20 cellular contexts compared by ENCODE assay signal in the genomic region with DNA sequence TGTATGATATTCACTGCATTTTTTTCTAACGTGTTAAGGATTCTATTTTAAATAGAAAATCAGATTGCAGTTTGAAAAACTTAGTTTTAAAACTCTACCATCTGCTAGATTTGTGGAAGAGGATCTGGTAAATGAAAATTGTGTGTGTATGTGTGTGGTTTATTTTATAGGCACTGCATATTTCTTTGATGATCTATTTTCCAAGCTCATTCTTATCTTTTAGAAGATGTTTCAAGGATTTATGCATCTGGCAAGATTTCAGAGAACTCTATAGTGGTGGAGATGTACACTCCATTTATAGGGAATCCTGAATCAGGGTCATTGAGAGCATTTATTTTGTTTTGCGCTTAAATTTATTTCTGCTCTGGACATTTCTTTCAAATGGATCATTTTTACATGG.
DNase-seq lines count a peak whose midpoint lies in the region; ATAC-seq and TF ChIP-seq lines count a peak whose summit lies in the region.
"Had no signal": no experiment of that assay in that cellular context is flagged by ENCODE, and none has a peak within 500 bp of the region (broad histone marks: within the 10 kb centered on the region; RNA-seq: fewer than 3 reads in every experiment).

No MANE protein-coding gene starts in this region.

- TF ChIP-seq CTCF in H9 (conservative IDR thresholded peaks at IDR 0.05) = no peak
- TF ChIP-seq CTCF in PC-3 (conservative IDR thresholded peaks at IDR 0.05; ENCODE audit: low read depth, low read length) = no peak
- no peak for TF ChIP-seq CTCF in progenitor cell of endocrine pancreas (IDR thresholded peaks at IDR 0.05; ENCODE audit: unreplicated experiment)
- TF ChIP-seq CTCF in RWPE1 (conservative IDR thresholded peaks at IDR 0.05; ENCODE audit: low read depth) = no peak

- H2BK5ac ChIP-seq in H9 (ENCODE audit: insufficient read length, low read length) = no peak overlapping the region

- BruUV-seq in PC-3 (replicated peaks; lab: Mats Ljungman, UMichigan) = no TSS peak

- H2AFZ ChIP-seq in H9 (ENCODE audit: low read length) (no peak overlapping the region), PC-3 (ENCODE audit: low read length) (no peak overlapping the region)

- H3K23ac ChIP-seq in H9 (ENCODE audit: insufficient read length, low read depth, low read length) = no peak overlapping the region

- H3K4ac ChIP-seq in H9 (ENCODE audit: low read depth, low read length) = no peak overlapping the region

- H3K9me3 Mint-ChIP-seq in H9 (no peaks in the 10 kb centered on the region), progenitor cell of endocrine pancreas (ENCODE audit: low read depth) (no peaks in the 10 kb centered on the region)
- H3K9me3 Mint-ChIP-seq in stimulated activated memory B cell treated with anti-CD40 and anti-IgM and Interleukin-4, amounts not matched to agents 10 μg/mL and 1 μg/mL and 100 μg/mL, for 72 hours = no peaks in the 10 kb centered on the region
- H3K9me3 Mint-ChIP-seq: endodermal cell, natural killer cell had no signal

- H3K23me2 ChIP-seq in H9 (ENCODE audit: insufficient read length, low read depth, low read length, poor library complexity, severe bottlenecking) = no peaks in the 10 kb centered on the region

- POLR2A ChIA-PET in PC-3 (lab: Charles Lee; ENCODE audit: unreplicated experiment) (no interaction called here), RWPE1 (lab: Yijun Ruan, JAX; ENCODE audit: low non-redundant PET) (no interaction called here)

- peak overlapping the region; percentile 19 for H3K4me3 ChIP-seq in PC-3 (ENCODE audit: low read length)
- H3K4me3 ChIP-seq: heart right ventricle, skin epidermis, upper lobe of right lung had no signal

- H3K4me3 Mint-ChIP-seq in H9 (no peak overlapping the region), progenitor cell of endocrine pancreas (ENCODE audit: low read depth) (no peak overlapping the region)
- no peak overlapping the region for H3K4me3 Mint-ChIP-seq in stimulated activated memory B cell treated with anti-CD40 and anti-IgM and Interleukin-4, amounts not matched to agents 10 μg/mL and 1 μg/mL and 100 μg/mL, for 72 hours
- H3K4me3 Mint-ChIP-seq: activated naive CD8-positive, alpha-beta T cell; endodermal cell; memory B cell; natural killer cell had no signal

- H3K36me3 ChIP-seq in PC-3 (ENCODE audit: low read depth, low read length) = peaks cover 18% of the 10 kb centered on the region; the same call in 1 of the 2 replicates
- H3K36me3 ChIP-seq: BE2C, heart right ventricle, upper lobe of right lung had no signal

- H3K79me2 ChIP-seq in H9 (ENCODE audit: insufficient read depth, low read length) (no peaks in the 10 kb centered on the region), PC-3 (ENCODE audit: low read length) (peaks cover 93% of the 10 kb centered on the region)

- no CpG with 5 or more reads among the region's 2 CpGs for WGBS in H9 (ENCODE audit: extremely low coverage, insufficient read length, low lambda C conversion rate)

- H2BK20ac ChIP-seq in H9 (ENCODE audit: low read depth, low read length, poor library complexity, severe bottlenecking) = no peak overlapping the region

- peaks cover 43% of the 10 kb centered on the region for H3F3A ChIP-seq in PC-3 (ENCODE audit: low read length, unreplicated experiment)

- no peak overlapping the region for H3K56ac ChIP-seq in H9 (ENCODE audit: insufficient read length, low read depth, low read length)

- DNase-seq in H9 (no peak), PC-3 (peak; percentile 64), epithelial cell of prostate (ENCODE audit: low read depth, low spot score) (no peak), progenitor cell of endocrine pancreas (ENCODE audit: low spot score, unreplicated experiment) (no peak), erythroblast (lab: John Stamatoyannopoulos, UW) (no peak), RWPE1 (ENCODE audit: low spot score) (no peak), DMS53 treated with DMSO at 0.1 percent for 48 hours (lab: John Stamatoyannopoulos, UW; ENCODE audit: unreplicated experiment) (no peak)
- DNase-seq: BE2C; endodermal cell; heart right ventricle; kidney; natural killer cell; NCI-H1417 treated with DMSO at 0.1 percent for 48 hours; OCI-M1; stimulated activated CD4-positive, alpha-beta T cell treated with anti-CD3 and anti-CD28 coated beads, Interleukin-2, amount 100 ng/mL, for 48 hours; upper lobe of right lung had no signal

- no peak overlapping the region for H3K18ac ChIP-seq in H9 (ENCODE audit: insufficient read length, low read depth, low read length)

- H3K4me1 Mint-ChIP-seq in H9 (peaks cover 78 to 86% of the 10 kb centered on the region in 2 experiments), progenitor cell of endocrine pancreas (ENCODE audit: low read depth) (peaks cover 75% of the 10 kb centered on the region)
- no peaks in the 10 kb centered on the region for H3K4me1 Mint-ChIP-seq in stimulated activated memory B cell treated with anti-CD40 and anti-IgM and Interleukin-4, amounts not matched to agents 10 μg/mL and 1 μg/mL and 100 μg/mL, for 72 hours
- H3K4me1 Mint-ChIP-seq: memory B cell had no signal

- no peaks in the 10 kb centered on the region for H3K9me2 ChIP-seq in PC-3 (replicated peaks; ENCODE audit: low read length)

- H3K79me1 ChIP-seq in H9 (ENCODE audit: insufficient read depth, low read depth, low read length, poor library complexity, severe bottlenecking) = no peaks in the 10 kb centered on the region

- no peaks in the 10 kb centered on the region for H3K27me3 Mint-ChIP-seq in H9 (ENCODE audit: low read depth)
- no peaks in the 10 kb centered on the region for H3K27me3 Mint-ChIP-seq in progenitor cell of endocrine pancreas
- peaks cover 50% of the 10 kb centered on the region for H3K27me3 Mint-ChIP-seq in stimulated activated memory B cell treated with anti-CD40 and anti-IgM and Interleukin-4, amounts not matched to agents 10 μg/mL and 1 μg/mL and 100 μg/mL, for 72 hours

- no peak overlapping the region for H3T11ph ChIP-seq in H9 (ENCODE audit: low read length)

- H4K20me1 ChIP-seq in H9 (ENCODE audit: control insufficient read depth, insufficient read depth, insufficient read length) (no peaks in the 10 kb centered on the region), PC-3 (ENCODE audit: low read length) (peaks cover 76% of the 10 kb centered on the region)

- no peak overlapping the region for H2BK120ac ChIP-seq in H9 (ENCODE audit: low read depth, low read length, poor library complexity, severe bottlenecking)

- H2BK15ac ChIP-seq in H9 (ENCODE audit: low read depth, low read length) = no peak overlapping the region

- H3K4me2 ChIP-seq in H9 (ENCODE audit: insufficient read depth, insufficient read length, low read length) (no peak overlapping the region), PC-3 (ENCODE audit: low read length) (peak overlapping the region; percentile 62)

- H3K27ac Mint-ChIP-seq in H9 = peak overlapping the region in 2 of 3 experiments; percentile 21 to 99; a peak in 4 of 7 replicates
- peak overlapping the region; percentile 96 for H3K27ac Mint-ChIP-seq in progenitor cell of endocrine pancreas
- no peak overlapping the region for H3K27ac Mint-ChIP-seq in stimulated activated memory B cell treated with anti-CD40 and anti-IgM and Interleukin-4, amounts not matched to agents 10 μg/mL and 1 μg/mL and 100 μg/mL, for 72 hours
- H3K27ac Mint-ChIP-seq: activated naive CD8-positive, alpha-beta T cell; endodermal cell; memory B cell; natural killer cell had no signal

- H3K4me1 ChIP-seq in H9 (ENCODE audit: insufficient read depth, low read length) (peaks cover 30% of the 10 kb centered on the region), PC-3 (ENCODE audit: insufficient read depth, low read length) (peaks cover 81% of the 10 kb centered on the region)
- H3K4me1 ChIP-seq: BE2C had no signal

- H2BK12ac ChIP-seq in H9 (ENCODE audit: insufficient read length, low read depth, low read length) = no peak overlapping the region

- no peak overlapping the region for H3K27ac ChIP-seq in H9 (ENCODE audit: insufficient read length, low read depth, low read length)
- peak overlapping the region; percentile 95 for H3K27ac ChIP-seq in PC-3 (ENCODE audit: low read length)
- H3K27ac ChIP-seq in epithelial cell of prostate = peak overlapping the region; percentile 76
- H3K27ac ChIP-seq in RWPE1 = no peak overlapping the region
- H3K27ac ChIP-seq: heart right ventricle, upper lobe of right lung had no signal

- no peaks in the 10 kb centered on the region for H3K27me3 ChIP-seq in H9 (ENCODE audit: insufficient read depth, low read length)
- H3K27me3 ChIP-seq in PC-3 (ENCODE audit: low read length) = no peaks in the 10 kb centered on the region
- H3K27me3 ChIP-seq: heart right ventricle, upper lobe of right lung had no signal

- intact Hi-C loops in PC-3 (cut with micrococcal nuclease) = loop anchor here (5.0 kb wide), 2 partner anchors 143 to 292 kb away; no protein-coding TSS in a partner anchor

- no peak overlapping the region for H4K5ac ChIP-seq in H9 (ENCODE audit: insufficient read length, low read depth, low read length)

- H3K9me3 ChIP-seq in H9 (ENCODE audit: control insufficient read depth, low read depth, low read length) (no peaks in the 10 kb centered on the region), PC-3 (ENCODE audit: low read length) (no peaks in the 10 kb centered on the region)
- H3K9me3 ChIP-seq: BE2C, heart right ventricle, upper lobe of right lung had no signal

- CTCF ChIA-PET in PC-3 (lab: Charles Lee) (no interaction called here), RWPE1 (lab: Yijun Ruan, JAX) (no interaction called here)

- H3K14ac ChIP-seq in H9 (ENCODE audit: insufficient read depth, low read length) = no peak overlapping the region

- H3K9ac ChIP-seq in H9 (ENCODE audit: extremely low read depth, insufficient read length, low read length) (no peak overlapping the region), PC-3 (ENCODE audit: low read length) (peak overlapping the region; percentile 81)

- TF ChIP-seq POLR2A in erythroblast (IDR thresholded peaks at IDR 0.05; ENCODE audit: low read length) = no peak

- no peak for ATAC-seq in PC-3
- ATAC-seq in stimulated activated memory B cell treated with anti-CD40 and anti-IgM and Interleukin-4, amounts not matched to agents 10 μg/mL and 1 μg/mL and 100 μg/mL, for 72 hours = no peak
- ATAC-seq: heart right ventricle, natural killer cell, upper lobe of right lung had no signal

- no peaks in the 10 kb centered on the region; a peak in 1 of 7 replicates for H3K36me3 Mint-ChIP-seq in H9 (ENCODE audit: insufficient read depth in 1 of 3, low read depth in 3 of 3)
- peaks cover 4% of the 10 kb centered on the region for H3K36me3 Mint-ChIP-seq in progenitor cell of endocrine pancreas (ENCODE audit: insufficient read depth)
- H3K36me3 Mint-ChIP-seq in stimulated activated memory B cell treated with anti-CD40 and anti-IgM and Interleukin-4, amounts not matched to agents 10 μg/mL and 1 μg/mL and 100 μg/mL, for 72 hours = no peaks in the 10 kb centered on the region
- H3K36me3 Mint-ChIP-seq: activated naive CD8-positive, alpha-beta T cell; natural killer cell had no signal

- no peak overlapping the region for H4K8ac ChIP-seq in H9 (replicated peaks; ENCODE audit: insufficient read length, low read depth, low read length)

- H4K91ac ChIP-seq in H9 (ENCODE audit: insufficient read length, low read depth, low read length) = no peak overlapping the region

- H2AK5ac ChIP-seq in H9 (ENCODE audit: insufficient read length, low read length) = no peak overlapping the region

Comparison
In these comparisons a context has a peak if more than half of its experiments do, and no peak if none do; other contexts are left out.
1. H3K27ac ChIP-seq: peak in PC-3 (single experiment) and epithelial cell of prostate (single experiment); none in H9 (single experiment) and RWPE1 (single experiment).